In the genomic region with DNA sequence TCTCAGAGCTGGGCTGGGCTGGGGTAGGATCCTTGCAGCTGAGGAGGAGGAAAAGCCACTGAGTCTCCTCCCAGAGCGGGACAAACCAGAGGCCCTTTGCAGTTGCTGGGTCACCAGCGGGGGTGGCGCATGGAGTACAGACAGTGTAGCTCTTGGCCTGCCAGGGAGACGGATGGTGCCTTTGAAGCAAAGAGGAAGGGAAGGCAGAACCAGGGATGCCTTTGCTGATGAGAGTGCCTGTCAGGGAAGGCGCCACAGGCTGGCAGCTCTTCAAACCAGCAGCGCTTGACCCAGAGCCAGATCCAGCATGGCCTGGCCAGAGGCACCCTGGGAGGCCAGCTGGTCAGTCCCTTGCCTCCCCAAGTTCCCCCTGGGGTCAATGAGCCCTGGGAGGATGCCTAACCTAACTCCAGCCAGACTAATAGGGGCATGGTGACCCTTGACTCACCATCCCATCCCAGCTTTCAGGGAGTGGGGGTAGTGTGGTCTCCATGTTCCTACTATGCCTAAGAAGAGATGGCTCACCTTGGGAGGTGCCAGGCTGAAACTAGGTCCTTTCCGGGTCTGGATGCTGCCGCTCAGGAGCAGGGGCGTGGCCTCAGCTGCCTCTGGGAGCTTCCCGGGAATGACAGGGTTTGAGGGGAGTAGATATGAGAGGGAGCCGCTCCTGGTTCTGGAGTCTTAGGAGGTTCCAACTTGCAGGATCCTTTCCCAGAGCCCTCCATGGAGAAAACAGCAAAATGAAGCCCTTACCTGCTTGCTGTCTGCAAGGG, we compare ENCODE assay signal across 15 cellular contexts. TPM values are rescaled to one million over a fixed set of nuclear protein-coding genes. Genes with fewer than 3 reads are reported as not detected.
DNase-seq lines count a peak whose midpoint lies in the region; ATAC-seq and TF ChIP-seq lines count a peak whose summit lies in the region.
"Had no signal": no experiment of that assay in that cellular context is flagged by ENCODE, and none has a peak within 500 bp of the region (broad histone marks: within the 10 kb centered on the region; RNA-seq: fewer than 3 reads in every experiment).

No MANE protein-coding gene starts in this region.

- H3K9me3 ChIP-seq in mesodermal cell (ENCODE audit: control insufficient read depth, low read length) (no peaks in the 10 kb centered on the region), aorta (ENCODE audit: control insufficient read depth, low read length) (no peaks in the 10 kb centered on the region)
- H3K9me3 ChIP-seq: pancreas, tibial nerve had no signal

- DNase-seq in stimulated activated naive CD8-positive, alpha-beta T cell treated with anti-CD3 and anti-CD28 coated beads, Interleukin-15, amount 100 ng/mL, for 72 hours, result no peak
- no peak for DNase-seq in stimulated activated naive CD8-positive, alpha-beta T cell treated with anti-CD3 and anti-CD28 coated beads, Interleukin-15, Interleukin-2, amounts not matched to agents 100 U/mL and 50 U/mL, for 24 hours
- DNase-seq in cerebellum (ENCODE audit: low spot score) (peak; percentile 37), aorta (peak; percentile 41 to 53), NCI-H82 treated with DMSO at 0.1 percent for 48 hours (lab: John Stamatoyannopoulos, UW; ENCODE audit: unreplicated experiment) (no peak), Calu3 (no peak), NCI-H2029 (lab: John Stamatoyannopoulos, UW) (no peak)
- DNase-seq: activated naive CD4-positive, alpha-beta T cell treated with Interleukin-2 at 50 U/mL for 16 hours; NCI-H2227 treated with DMSO at 0.1 percent for 48 hours had no signal

- H3K36me3 ChIP-seq in mesodermal cell (ENCODE audit: control insufficient read depth, insufficient read depth, low read length) (peaks cover 47% of the 10 kb centered on the region), aorta (ENCODE audit: control insufficient read depth in 1 of 2, insufficient read depth in 2 of 2, low read length in 1 of 2) (no peaks in the 10 kb centered on the region)

- H3K4me3 Mint-ChIP-seq in stimulated activated naive CD8-positive, alpha-beta T cell treated with anti-CD3 and anti-CD28 coated beads, Interleukin-15, amount 100 ng/mL, for 72 hours, result no peak overlapping the region
- H3K4me3 Mint-ChIP-seq in Calu3 (ENCODE audit: low read depth, unreplicated experiment), result no peak overlapping the region
- H3K4me3 Mint-ChIP-seq: WTC11 had no signal

- TF ChIP-seq CTCF in Calu3 (IDR thresholded peaks at IDR 0.05; ENCODE audit: unreplicated experiment), result no peak

- intact Hi-C loops in aorta (cut with DNase I), result no loop called here
- intact Hi-C loops in Calu3 (cut with micrococcal nuclease; ENCODE audit: unreplicated experiment), result no loop called here

- no peaks in the 10 kb centered on the region for H3K9me3 Mint-ChIP-seq in stimulated activated naive CD8-positive, alpha-beta T cell treated with anti-CD3 and anti-CD28 coated beads, Interleukin-15, amount 100 ng/mL, for 72 hours
- no peaks in the 10 kb centered on the region for H3K9me3 Mint-ChIP-seq in Calu3 (ENCODE audit: low read depth, unreplicated experiment)
- H3K9me3 Mint-ChIP-seq: WTC11 had no signal

- H3K27ac Mint-ChIP-seq in stimulated activated naive CD8-positive, alpha-beta T cell treated with anti-CD3 and anti-CD28 coated beads, Interleukin-15, amount 100 ng/mL, for 72 hours, result peak overlapping the region; percentile 87 to 89
- no peak overlapping the region for H3K27ac Mint-ChIP-seq in Calu3 (ENCODE audit: unreplicated experiment)
- H3K27ac Mint-ChIP-seq: WTC11 had no signal

- no peaks in the 10 kb centered on the region for H3K27me3 Mint-ChIP-seq in stimulated activated naive CD8-positive, alpha-beta T cell treated with anti-CD3 and anti-CD28 coated beads, Interleukin-15, amount 100 ng/mL, for 72 hours
- no peaks in the 10 kb centered on the region for H3K27me3 Mint-ChIP-seq in Calu3 (ENCODE audit: unreplicated experiment)

- CTCF ChIA-PET in Calu3 (lab: Charles Lee), result no interaction called here

- H3K4me3 ChIP-seq in mesodermal cell (ENCODE audit: extremely low read depth, insufficient read depth, low read length, poor library complexity, severe bottlenecking), result no peak overlapping the region
- H3K4me3 ChIP-seq in aorta (ENCODE audit: low read length in 2 of 2), result no peak overlapping the region
- H3K4me3 ChIP-seq: pancreas, tibial nerve had no signal

- WGBS in mesodermal cell (ENCODE audit: insufficient coverage in 2 of 2), 2 experiments, result 89 to 97% methylated on average over 7 to 9 of the region's 11 CpGs
- 65 to 70% methylated on average over 11 of the region's 11 CpGs for WGBS in aorta, 2 donors

- peak overlapping the region; percentile 66 for H3K27ac ChIP-seq in mesodermal cell (ENCODE audit: low read depth, low read length, severe bottlenecking)
- peak overlapping the region in 1 of 2 donors; percentile 16 for H3K27ac ChIP-seq in aorta (ENCODE audit: low read depth in 1 of 2, low read length in 2 of 2)
- H3K27ac ChIP-seq: C4-2B, KMS-11, pancreas had no signal

- peaks cover 14% of the 10 kb centered on the region for H3K36me3 Mint-ChIP-seq in Calu3 (ENCODE audit: insufficient read depth, unreplicated experiment)

- H3K27me3 ChIP-seq in aorta (ENCODE audit: control insufficient read depth in 1 of 2, insufficient read depth in 2 of 2, low read length in 1 of 2), result no peaks in the 10 kb centered on the region
- H3K27me3 ChIP-seq: pancreas, tibial nerve had no signal

- no TSS peak for BruUV-seq in Calu3 (replicated peaks; lab: Mats Ljungman, UMichigan)

- H3K4me1 ChIP-seq in mesodermal cell (ENCODE audit: control insufficient read depth, insufficient read depth, low read length, poor library complexity, severe bottlenecking) (peaks cover 25% of the 10 kb centered on the region), aorta (ENCODE audit: control insufficient read depth in 1 of 2, insufficient read depth in 2 of 2, low read length in 2 of 2) (peaks cover 0 to 3% of the 10 kb centered on the region in 2 donors)

- ATAC-seq in stimulated activated naive CD8-positive, alpha-beta T cell treated with anti-CD3 and anti-CD28 coated beads, Interleukin-15, amount 100 ng/mL, for 72 hours, result no peak
- ATAC-seq in stimulated activated naive CD8-positive, alpha-beta T cell treated with anti-CD3 and anti-CD28 coated beads, Interleukin-15, Interleukin-2, amounts not matched to agents 100 U/mL and 50 U/mL, for 24 hours, result no peak
- ATAC-seq in aorta (ENCODE audit: low FRiP score), result no peak
- ATAC-seq: WTC11 had no signal

- H3K4me1 Mint-ChIP-seq in stimulated activated naive CD8-positive, alpha-beta T cell treated with anti-CD3 and anti-CD28 coated beads, Interleukin-15, amount 100 ng/mL, for 72 hours, result peaks cover 46% of the 10 kb centered on the region
- H3K4me1 Mint-ChIP-seq in Calu3 (ENCODE audit: low read depth, unreplicated experiment), result no peaks in the 10 kb centered on the region

RNA-seq across cellular contexts. Expression of a gene that starts 19.8 kb away (rescaled TPM):
- total RNA-seq in cerebellum (35.5 TPM), aorta (10 to 100 TPM; 16.1 to 42.7 TPM), Calu3 (2022) (1.2 and 1.4 TPM in 2 replicates)
- 78.6 TPM for polyA plus RNA-seq in mesodermal cell (2013, experiment 1 of 2)
- 59.3 TPM for polyA plus RNA-seq in mesodermal cell (2013, experiment 2 of 2)
- polyA plus RNA-seq in aorta, result 10 to 100 TPM; 13.6 to 26.9 TPM

RNA-seq across cellular contexts. Expression of a gene that starts 31.6 kb away (rescaled TPM):
- total RNA-seq in cerebellum (17.7 TPM), aorta (10 to 100 TPM; 17.1 to 32.2 TPM), Calu3 (2022) (19.8 and 26.3 TPM in 2 replicates)
- polyA plus RNA-seq in mesodermal cell (2013, experiment 1 of 2), result 20.1 TPM
- polyA plus RNA-seq in mesodermal cell (2013, experiment 2 of 2), result 15.6 TPM
- 1 to 10 TPM; 1.1 to 9.7 TPM for polyA plus RNA-seq in aorta

RNA-seq across cellular contexts. Expression of a gene that starts 45.1 kb away (rescaled TPM):
- not detected for total RNA-seq in cerebellum
- polyA plus RNA-seq in mesodermal cell (2013, experiment 1 of 2), result not detected
- polyA plus RNA-seq in mesodermal cell (2013, experiment 2 of 2), result not detected
- total RNA-seq in aorta, result not detected
- 1 to 10 TPM in 1 of 2 donors, not detected in 1; 4.4 TPM for polyA plus RNA-seq in aorta
- total RNA-seq in Calu3 (2022), result not detected in 2 replicates
- total RNA-seq: pancreas, tibial nerve, WTC11 had no signal

Comparison
In these comparisons a context has a peak if more than half of its experiments do, and no peak if none do; other contexts are left out.
1. DNase-seq: peak in cerebellum (single experiment) and aorta (2 of 2); none in stimulated activated naive CD8-positive, alpha-beta T cell treated with anti-CD3 and anti-CD28 coated beads, Interleukin-15, amount 100 ng/mL, for 72 hours (0 of 2), stimulated activated naive CD8-positive, alpha-beta T cell treated with anti-CD3 and anti-CD28 coated beads, Interleukin-15, Interleukin-2, amounts not matched to agents 100 U/mL and 50 U/mL, for 24 hours (single experiment), NCI-H82 treated with DMSO at 0.1 percent for 48 hours (single experiment), Calu3 (single experiment) and NCI-H2029 (single experiment).